Comparison of ENCODE assay signal across 10 cellular contexts in the genomic region with DNA sequence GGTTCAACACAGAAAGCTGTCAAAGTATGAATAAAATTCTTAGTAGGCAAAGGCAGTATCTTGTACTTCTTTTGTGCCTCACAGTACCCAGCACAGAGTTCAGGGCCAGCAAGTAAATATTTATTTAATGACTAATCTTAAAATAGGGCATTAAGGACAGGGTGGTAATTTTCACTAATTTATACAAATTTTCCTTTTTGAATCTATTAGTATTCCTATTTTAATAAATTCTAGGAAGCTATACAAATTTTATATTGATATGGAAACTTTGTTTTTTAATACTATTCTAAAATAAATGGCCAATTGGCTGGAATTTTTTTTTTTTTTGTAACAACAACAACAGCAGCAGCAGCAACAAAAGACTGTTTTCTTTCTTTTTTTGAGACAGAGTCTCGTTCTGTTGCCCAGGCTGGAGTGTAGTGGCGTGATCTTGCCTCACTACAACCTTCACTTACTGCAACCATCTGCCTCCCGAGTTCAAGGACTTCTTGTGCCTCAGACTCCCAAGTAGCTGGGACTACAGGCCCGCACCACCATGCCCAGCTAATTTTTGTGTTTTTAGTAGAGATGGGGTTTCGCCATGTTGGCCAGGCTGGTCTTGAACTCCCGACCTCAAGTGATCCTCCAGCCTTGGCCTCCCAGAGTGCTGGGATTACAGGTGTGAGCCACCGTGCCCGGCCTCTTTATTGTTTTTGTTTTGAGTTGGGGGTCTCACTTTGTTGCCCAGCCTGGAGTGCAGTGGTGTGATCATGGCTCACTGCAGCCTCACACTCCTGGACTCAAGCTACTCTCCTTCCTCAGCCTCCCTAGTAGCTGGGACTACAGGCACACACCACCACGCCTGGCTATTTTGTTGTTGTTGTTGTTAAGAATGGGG.
DNase-seq lines count a peak whose midpoint lies in the region; ATAC-seq and TF ChIP-seq lines count a peak whose summit lies in the region.
"Had no signal": no experiment of that assay in that cellular context is flagged by ENCODE, and none has a peak within 500 bp of the region (broad histone marks: within the 10 kb centered on the region; RNA-seq: fewer than 3 reads in every experiment).

No MANE protein-coding gene starts in this region.

- 89% methylated on average over 9 of the region's 9 CpGs for WGBS in right cardiac atrium
- 90 to 96% (median 94%) methylated on average over 9 of the region's 9 CpGs for WGBS in spleen, 5 donors

- H3K36me3 Mint-ChIP-seq in activated T-helper 17 cell treated with anti-CD3 and anti-CD28 coated beads, Interleukin-2, amount 50 U/mL, for 72 hours (ENCODE audit: low read depth) = peaks cover 12% of the 10 kb centered on the region

- peaks cover 51% of the 10 kb centered on the region for H3K4me1 Mint-ChIP-seq in activated T-helper 17 cell treated with anti-CD3 and anti-CD28 coated beads, Interleukin-2, amount 50 U/mL, for 72 hours

- no peak for TF ChIP-seq POLR2A in spleen (IDR thresholded peaks at IDR 0.05)

- H3K27me3 Mint-ChIP-seq in activated T-helper 17 cell treated with anti-CD3 and anti-CD28 coated beads, Interleukin-2, amount 50 U/mL, for 72 hours = no peaks in the 10 kb centered on the region

- DNase-seq in ELR (ENCODE audit: low read depth) = peak; percentile 43
- no peak for DNase-seq in right cardiac atrium
- peak; percentile 61 for DNase-seq in spleen
- no peak for DNase-seq in cortex of kidney (lab: John Stamatoyannopoulos, UW)
- DNase-seq in activated gamma-delta T cell (lab: John Stamatoyannopoulos, UW) = no peak
- DNase-seq in HuH-7 (ENCODE audit: low spot score) = no peak
- DNase-seq: activated CD4-positive, CD25-positive, alpha-beta regulatory T cell; NCI-H82 had no signal

- peak overlapping the region; percentile 72 for H3K4me3 Mint-ChIP-seq in activated T-helper 17 cell treated with anti-CD3 and anti-CD28 coated beads, Interleukin-2, amount 50 U/mL, for 72 hours

- no peaks in the 10 kb centered on the region for H3K9me3 ChIP-seq in right cardiac atrium (ENCODE audit: control insufficient read depth, low read length)
- H3K9me3 ChIP-seq in spleen = no peaks in the 10 kb centered on the region

- H3K36me3 ChIP-seq in spleen = peaks cover 0 to 65% (median 5%) of the 10 kb centered on the region in 6 donors

- intact Hi-C loops in right cardiac atrium (cut with DNase I) = loop anchor here in 1 of 4 donors (5.0 kb wide), 1 partner anchor 124 kb away; no protein-coding TSS in a partner anchor
- intact Hi-C loops in spleen (cut with DNase I; ENCODE audit: low total_unique reads) = no loop called here

- H3K27me3 ChIP-seq in right cardiac atrium (ENCODE audit: control insufficient read depth, insufficient read depth) = no peaks in the 10 kb centered on the region
- H3K27me3 ChIP-seq in spleen (replicated peaks in 1 of 7) = no peaks in the 10 kb centered on the region

- peaks cover 17% of the 10 kb centered on the region for H3K4me1 ChIP-seq in right cardiac atrium (ENCODE audit: control insufficient read depth, insufficient read depth, low read length)
- H3K4me1 ChIP-seq in spleen = peaks cover 26 to 99% (median 69%) of the 10 kb centered on the region in 6 donors

- no peak for ATAC-seq in activated T-helper 17 cell treated with anti-CD3 and anti-CD28 coated beads, Interleukin-2, amount 50 U/mL, for 72 hours (replicated peaks)
- peak in 1 of 2 donors; percentile 35 for ATAC-seq in right cardiac atrium
- ATAC-seq in GM21381 (IDR thresholded peaks at IDR 0.05; ENCODE audit: unreplicated experiment) = no peak

- H3K27ac Mint-ChIP-seq in activated T-helper 17 cell treated with anti-CD3 and anti-CD28 coated beads, Interleukin-2, amount 50 U/mL, for 72 hours = peak overlapping the region; percentile 68

- H3K4me3 ChIP-seq in right cardiac atrium (ENCODE audit: low read length) = no peak overlapping the region
- peak overlapping the region in 1 of 8 donors; percentile 44 for H3K4me3 ChIP-seq in spleen

- TF ChIP-seq CTCF in spleen (IDR thresholded peaks at IDR 0.05 in 8 of 11, conservative IDR thresholded peaks at IDR 0.05 in 3 of 11) = no peak

- H3K9me3 Mint-ChIP-seq in activated T-helper 17 cell treated with anti-CD3 and anti-CD28 coated beads, Interleukin-2, amount 50 U/mL, for 72 hours = no peaks in the 10 kb centered on the region

- H3K27ac ChIP-seq in right cardiac atrium (ENCODE audit: low read length) = peak overlapping the region; percentile 91
- peak overlapping the region; percentile 82 to 97 (median 92) for H3K27ac ChIP-seq in spleen

Comparison
In these comparisons a context has a peak if more than half of its experiments do, and no peak if none do; other contexts are left out.
1. DNase-seq: peak in ELR (single experiment) and spleen (single experiment); none in right cardiac atrium (0 of 3), cortex of kidney (single experiment), activated gamma-delta T cell (single experiment) and HuH-7 (single experiment).